In genomic region chr10:4067552-4068254, GRCh38 we compare ENCODE assay signal across 8 cellular contexts.
A peak's percentile ranks its signal among the peaks of the same experiment; 100 is the strongest.
DNase-seq lines count a peak whose midpoint lies in the region; ATAC-seq and TF ChIP-seq lines count a peak whose summit lies in the region.

No MANE protein-coding gene starts in this region.

- TF ChIP-seq CTCF in smooth muscle cell (IDR thresholded peaks at IDR 0.05; ENCODE audit: borderline replicate concordance, insufficient read depth, poor library complexity, severe bottlenecking), result no peak
- TF ChIP-seq CTCF in MM.1S (IDR thresholded peaks at IDR 0.05; ENCODE audit: low read length), result no peak

- H3F3A ChIP-seq in smooth muscle cell (ENCODE audit: low read depth), result peaks cover 28% of the 10 kb centered on the region
- H3F3A ChIP-seq in MM.1S (ENCODE audit: insufficient read depth, low read length), result no peaks in the 10 kb centered on the region

- H2AFZ ChIP-seq in smooth muscle cell (ENCODE audit: low read depth) (peak overlapping the region; percentile 15), MM.1S (ENCODE audit: low read length) (no peak overlapping the region)

- H3K27ac ChIP-seq in smooth muscle cell (ENCODE audit: low read depth) (peak overlapping the region; percentile 83), MM.1S (ENCODE audit: low read length) (no peak overlapping the region)

- H4K20me1 ChIP-seq in smooth muscle cell (ENCODE audit: low read depth), result no peaks in the 10 kb centered on the region
- H4K20me1 ChIP-seq in MM.1S (ENCODE audit: insufficient read depth, low read length), result no peaks in the 10 kb centered on the region

- no peaks in the 10 kb centered on the region for H3K9me3 ChIP-seq in smooth muscle cell (replicated peaks; ENCODE audit: low read depth)
- H3K9me3 ChIP-seq in MM.1S (replicated peaks; ENCODE audit: insufficient read depth, low read length), result no peaks in the 10 kb centered on the region

- H3K9ac ChIP-seq in smooth muscle cell (ENCODE audit: low read depth) (no peak overlapping the region), MM.1S (ENCODE audit: low read length) (no peak overlapping the region)

- H3K79me2 ChIP-seq in smooth muscle cell (ENCODE audit: low read depth) (no peaks in the 10 kb centered on the region), MM.1S (ENCODE audit: low read length) (no peaks in the 10 kb centered on the region)

- WGBS in smooth muscle cell (ENCODE audit: low lambda C conversion rate), result 59% methylated on average over 8 of the region's 8 CpGs

- H3K36me3 ChIP-seq in smooth muscle cell (ENCODE audit: low read depth), result no peaks in the 10 kb centered on the region
- no peaks in the 10 kb centered on the region for H3K36me3 ChIP-seq in MM.1S (replicated peaks; ENCODE audit: insufficient read depth, low read length)

- H3K4me2 ChIP-seq in smooth muscle cell (peak overlapping the region; percentile 56), MM.1S (ENCODE audit: low read depth, low read length) (no peak overlapping the region)

- H3K27me3 ChIP-seq in smooth muscle cell (ENCODE audit: low read depth), result no peaks in the 10 kb centered on the region
- H3K27me3 ChIP-seq in MM.1S (replicated peaks; ENCODE audit: insufficient read depth, low read length), result no peaks in the 10 kb centered on the region

- peak; percentile 76 to 83 for ATAC-seq in activated CD4-positive, CD25-positive, alpha-beta regulatory T cell treated with anti-CD3 and anti-CD28 coated beads, Interleukin-2, amount 50 U/mL, for 24 hours
- ATAC-seq in HG02885 (IDR thresholded peaks at IDR 0.05; ENCODE audit: poor library complexity, unreplicated experiment) (peak; percentile 85), GM18870 (IDR thresholded peaks at IDR 0.05; ENCODE audit: unreplicated experiment) (no peak), HG03095 (IDR thresholded peaks at IDR 0.05; ENCODE audit: unreplicated experiment) (no peak)

- peaks cover 5% of the 10 kb centered on the region for H3K4me1 ChIP-seq in smooth muscle cell (ENCODE audit: low read depth)
- H3K4me1 ChIP-seq in MM.1S (ENCODE audit: low read length), result no peaks in the 10 kb centered on the region

- no peak overlapping the region for H3K4me3 ChIP-seq in smooth muscle cell
- H3K4me3 ChIP-seq in MM.1S (ENCODE audit: low read length), result no peak overlapping the region

- no peaks in the 10 kb centered on the region for H3K9me2 ChIP-seq in MM.1S (replicated peaks; ENCODE audit: insufficient read depth, low read length)

- no peak for DNase-seq in activated CD4-positive, CD25-positive, alpha-beta regulatory T cell treated with anti-CD3 and anti-CD28 coated beads, Interleukin-2, amount 50 U/mL, for 72 hours
- DNase-seq in UCSD-AML1 (lab: John Stamatoyannopoulos, UW; ENCODE audit: unreplicated experiment) (peak; percentile 26), smooth muscle cell (lab: John Stamatoyannopoulos, UW; ENCODE audit: unreplicated experiment) (no peak), MM.1S (no peak)

Comparison
In these comparisons a context has a peak if more than half of its experiments do, and no peak if none do; other contexts are left out.
1. ATAC-seq: peak in activated CD4-positive, CD25-positive, alpha-beta regulatory T cell treated with anti-CD3 and anti-CD28 coated beads, Interleukin-2, amount 50 U/mL, for 24 hours (2 of 2) and HG02885 (single experiment); none in GM18870 (single experiment) and HG03095 (single experiment).